In genomic region chr1:90344963-90345730, GRCh38 we compare ENCODE assay signal across 19 cellular contexts.
"Had no signal": no experiment of that assay in that cellular context is flagged by ENCODE, and none has a peak within 500 bp of the region (broad histone marks: within the 10 kb centered on the region; RNA-seq: fewer than 3 reads in every experiment).

No MANE protein-coding gene starts in this region.

- H3K4me3 Mint-ChIP-seq: activated CD4-positive, alpha-beta T cell treated with anti-CD3 and anti-CD28 coated beads for 36 hours; activated naive CD8-positive, alpha-beta T cell; endodermal cell; nephron progenitor cell; stimulated activated memory B cell treated with anti-CD40 and anti-IgM and Interleukin-4, amounts not matched to agents 10 μg/mL and 1 μg/mL and 100 μg/mL, for 72 hours; type B pancreatic cell; WTC11 had no signal

- H3K27ac Mint-ChIP-seq: activated CD4-positive, alpha-beta T cell treated with anti-CD3 and anti-CD28 coated beads for 36 hours; activated naive CD8-positive, alpha-beta T cell; endodermal cell; nephron progenitor cell; stimulated activated memory B cell treated with anti-CD40 and anti-IgM and Interleukin-4, amounts not matched to agents 10 μg/mL and 1 μg/mL and 100 μg/mL, for 72 hours; type B pancreatic cell; WTC11 had no signal

- H3K9me3 ChIP-seq: colonic mucosa, testis had no signal

- H3K4me3 ChIP-seq: colonic mucosa, lung, spleen, testis had no signal

- H3K4me1 ChIP-seq: foreskin keratinocyte, spleen, testis had no signal

- ATAC-seq: activated CD4-positive, alpha-beta T cell treated with anti-CD3 and anti-CD28 coated beads for 36 hours; foreskin keratinocyte; left lobe of liver; stimulated activated memory B cell treated with anti-CD40 and anti-IgM and Interleukin-4, amounts not matched to agents 10 μg/mL and 1 μg/mL and 100 μg/mL, for 72 hours; WTC11 had no signal

- H3K27me3 Mint-ChIP-seq: activated naive CD8-positive, alpha-beta T cell; stimulated activated memory B cell treated with anti-CD40 and anti-IgM and Interleukin-4, amounts not matched to agents 10 μg/mL and 1 μg/mL and 100 μg/mL, for 72 hours; type B pancreatic cell had no signal

- DNase-seq: activated CD4-positive, alpha-beta T cell treated with anti-CD3 and anti-CD28 coated beads for 36 hours; activated CD4-positive, alpha-beta T cell treated with anti-CD3 and anti-CD28 coated beads, Interleukin-2, amount 50 U/mL, for 48 hours; central memory CD4-positive, alpha-beta T cell; colonic mucosa; endodermal cell; hypothalamus; islet precursor cell; nephron progenitor cell; nucleus accumbens; spleen; stimulated activated CD4-positive, alpha-beta T cell treated with anti-CD3 and anti-CD28 coated beads, Interleukin-4, amount 100 ng/mL, for 4 hours; testis had no signal

- H3K4me1 Mint-ChIP-seq: endodermal cell; stimulated activated memory B cell treated with anti-CD40 and anti-IgM and Interleukin-4, amounts not matched to agents 10 μg/mL and 1 μg/mL and 100 μg/mL, for 72 hours; WTC11 had no signal

- H3K27me3 ChIP-seq: colonic mucosa, foreskin keratinocyte, spleen, testis had no signal

- H3K36me3 ChIP-seq: colonic mucosa, spleen had no signal

- H3K36me3 Mint-ChIP-seq: activated naive CD8-positive, alpha-beta T cell; stimulated activated memory B cell treated with anti-CD40 and anti-IgM and Interleukin-4, amounts not matched to agents 10 μg/mL and 1 μg/mL and 100 μg/mL, for 72 hours; type B pancreatic cell had no signal

- H3K9me3 Mint-ChIP-seq: type B pancreatic cell had no signal

- H3K27ac ChIP-seq: colonic mucosa, foreskin keratinocyte, spleen, testis had no signal
